22 cellular contexts compared by ENCODE assay signal in the genomic region with DNA sequence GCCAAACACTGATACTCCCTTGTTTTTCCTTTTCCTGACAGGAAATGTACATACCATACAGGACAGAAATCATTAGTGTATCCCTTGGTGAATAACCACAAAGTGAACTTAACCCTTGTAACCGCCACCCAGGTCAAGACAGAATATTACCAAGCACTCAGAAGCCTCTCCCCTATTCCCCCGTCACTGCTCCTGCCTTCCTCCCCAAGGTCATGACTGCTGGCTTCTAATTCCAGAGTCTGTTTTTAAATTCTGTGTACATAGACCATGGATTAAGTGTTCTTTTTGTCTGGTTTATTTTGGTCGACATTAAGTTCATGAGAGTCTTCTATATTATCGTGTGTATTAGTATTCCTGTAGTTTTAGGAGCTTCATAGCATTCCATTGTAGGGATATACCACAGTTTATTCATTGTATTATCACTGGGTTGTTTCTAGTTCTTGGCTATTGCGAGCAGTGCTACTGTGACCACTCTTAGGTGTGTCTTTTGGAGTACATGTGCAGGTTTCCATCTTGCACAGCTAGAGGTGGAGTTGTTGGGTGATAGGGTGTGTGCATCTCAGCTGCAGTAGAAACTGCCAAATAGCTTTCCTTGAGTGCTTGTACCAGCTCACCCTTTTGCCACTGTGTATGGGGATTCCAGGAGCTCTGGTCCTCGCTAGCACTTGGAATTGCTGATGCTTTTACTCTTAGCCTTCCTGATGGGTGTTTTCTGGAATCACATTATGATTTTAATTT. TPM values are rescaled to one million over a fixed set of nuclear protein-coding genes. Genes with fewer than 3 reads are reported as not detected.
DNase-seq lines count a peak whose midpoint lies in the region; ATAC-seq and TF ChIP-seq lines count a peak whose summit lies in the region.
"Had no signal": no experiment of that assay in that cellular context is flagged by ENCODE, and none has a peak within 500 bp of the region (broad histone marks: within the 10 kb centered on the region; RNA-seq: fewer than 3 reads in every experiment).

No MANE protein-coding gene starts in this region.

- POLR2A ChIA-PET in activated CD4-positive, alpha-beta memory T cell treated with anti-CD3 and anti-CD28 coated beads, Interleukin-2, amount 10 ng/mL, durations not matched to agents 7 days and 5 days (lab: Charles Lee): interaction anchor here (0.6 to 0.8 kb wide), 2 partner anchors 25 to 181 kb away, joined by 3 read pairs; no protein-coding TSS in a partner anchor

- WGBS in heart left ventricle, 4 donors: 56 to 62% (median 60%) methylated on average over 6 of the region's 6 CpGs
- 32 to 63% methylated on average over 4 to 6 of the region's 6 CpGs for WGBS in gastroesophageal sphincter (ENCODE audit: low coverage in 1 of 2), 2 donors

- H3K4me1 Mint-ChIP-seq in type B pancreatic cell (ENCODE audit: unreplicated experiment): no peaks in the 10 kb centered on the region
- H3K4me1 Mint-ChIP-seq in activated CD4-positive, alpha-beta memory T cell treated with anti-CD3 and anti-CD28 coated beads, Interleukin-2, amount 10 ng/mL, durations not matched to agents 7 days and 5 days: no peaks in the 10 kb centered on the region

- peak overlapping the region in 8 of 12 donors; percentile 5 to 59 (median 44) for H3K27ac ChIP-seq in heart left ventricle
- peak overlapping the region; percentile 35 to 84 (median 72) for H3K27ac ChIP-seq in gastroesophageal sphincter
- peak overlapping the region; percentile 26 for H3K27ac ChIP-seq in muscle layer of duodenum (ENCODE audit: low read length)
- H3K27ac ChIP-seq in upper lobe of right lung: peak overlapping the region; percentile 26
- H3K27ac ChIP-seq: A549; BLaER1 treated with 17β-estradiol and CSF1 and Interleukin-3, amounts not matched to agents 10 nM and 100 nM had no signal

- H3K4me1 ChIP-seq in heart left ventricle (peaks cover 0 to 50% (median 21%) of the 10 kb centered on the region in 12 donors), gastroesophageal sphincter (peaks cover 3 to 82% (median 44%) of the 10 kb centered on the region in 3 donors), muscle layer of duodenum (ENCODE audit: control insufficient read depth in 1 of 2, insufficient read depth in 2 of 2, low read length in 2 of 2) (peaks cover 4 to 16% of the 10 kb centered on the region in 2 donors), upper lobe of right lung (peaks cover 33% of the 10 kb centered on the region)
- H3K4me1 ChIP-seq: A549 had no signal

- no peak overlapping the region for H3K27ac Mint-ChIP-seq in type B pancreatic cell
- no peak overlapping the region for H3K27ac Mint-ChIP-seq in activated CD4-positive, alpha-beta memory T cell treated with anti-CD3 and anti-CD28 coated beads, Interleukin-2, amount 10 ng/mL, durations not matched to agents 7 days and 5 days
- H3K27ac Mint-ChIP-seq: effector memory CD8-positive, alpha-beta T cell; GM23338 had no signal

- DNase-seq in heart left ventricle (no peak), cardiac septum (ENCODE audit: low spot score) (no peak), upper lobe of right lung (no peak), type B pancreatic cell (ENCODE audit: extremely low spot score, unreplicated experiment) (no peak)
- DNase-seq in activated CD4-positive, alpha-beta memory T cell treated with anti-CD3 and anti-CD28 coated beads, Interleukin-2, amount 10 ng/mL, durations not matched to agents 7 days and 5 days: no peak
- no peak for DNase-seq in effector CD8-positive, alpha-beta T cell (lab: John Stamatoyannopoulos, UW)
- DNase-seq: activated T-cell treated with anti-CD3 and anti-CD28 coated beads for 4 hours; anterior cingulate cortex; effector memory CD8-positive, alpha-beta T cell; retina; RPMI8226; stimulated activated naive CD4-positive, alpha-beta T cell treated with Interleukin-2 at 50 U/mL for 16 hours; uterus had no signal

- no peak overlapping the region for H3K4me3 Mint-ChIP-seq in type B pancreatic cell
- no peak overlapping the region for H3K4me3 Mint-ChIP-seq in activated CD4-positive, alpha-beta memory T cell treated with anti-CD3 and anti-CD28 coated beads, Interleukin-2, amount 10 ng/mL, durations not matched to agents 7 days and 5 days
- H3K4me3 Mint-ChIP-seq: effector memory CD8-positive, alpha-beta T cell; GM23338 had no signal

- ATAC-seq in heart left ventricle (peak; percentile 18 to 44 (median 35)), gastroesophageal sphincter (no peak), upper lobe of right lung (peak; percentile 57)
- ATAC-seq: A549; effector memory CD8-positive, alpha-beta T cell had no signal

- H3K36me3 ChIP-seq in heart left ventricle (peaks cover 0 to 97% (median 83%) of the 10 kb centered on the region in 9 donors), gastroesophageal sphincter (peaks cover 0 to 52% of the 10 kb centered on the region in 2 donors), muscle layer of duodenum (ENCODE audit: control insufficient read depth in 1 of 2, insufficient read depth in 2 of 2, low read length in 2 of 2) (peaks cover 40 to 48% of the 10 kb centered on the region in 2 donors), upper lobe of right lung (peaks cover 62% of the 10 kb centered on the region)
- H3K36me3 ChIP-seq: uterus had no signal

- intact Hi-C loops in heart left ventricle (cut with DNase I): loop anchor here in 1 of 10 donors (10.0 kb wide), 1 partner anchor 762 kb away; no protein-coding TSS in a partner anchor
- intact Hi-C loops in cardiac septum (cut with DNase I): no loop called here
- intact Hi-C loops in upper lobe of right lung (cut with DNase I): no loop called here

- H3K4me3 ChIP-seq in heart left ventricle: no peak overlapping the region
- no peak overlapping the region for H3K4me3 ChIP-seq in gastroesophageal sphincter
- H3K4me3 ChIP-seq in muscle layer of duodenum (ENCODE audit: low read depth in 1 of 2, low read length in 2 of 2): no peak overlapping the region
- no peak overlapping the region for H3K4me3 ChIP-seq in upper lobe of right lung
- H3K4me3 ChIP-seq: A549; BLaER1 treated with 17β-estradiol and CSF1 and Interleukin-3, amounts not matched to agents 10 nM and 100 nM; GM23338; uterus had no signal

- CTCF ChIA-PET in activated CD4-positive, alpha-beta memory T cell treated with anti-CD3 and anti-CD28 coated beads, Interleukin-2, amount 10 ng/mL, durations not matched to agents 7 days and 5 days (lab: Charles Lee): no interaction called here

- H3K9me3 ChIP-seq in heart left ventricle: no peaks in the 10 kb centered on the region
- H3K9me3 ChIP-seq in gastroesophageal sphincter: no peaks in the 10 kb centered on the region
- H3K9me3 ChIP-seq in muscle layer of duodenum (ENCODE audit: control insufficient read depth in 1 of 2, low read length in 2 of 2): no peaks in the 10 kb centered on the region
- no peaks in the 10 kb centered on the region for H3K9me3 ChIP-seq in upper lobe of right lung
- H3K9me3 ChIP-seq: A549; BLaER1 treated with 17β-estradiol and CSF1 and Interleukin-3, amounts not matched to agents 10 nM and 100 nM; uterus had no signal

- H3K36me3 Mint-ChIP-seq in type B pancreatic cell: peaks cover 28% of the 10 kb centered on the region
- peaks cover 29% of the 10 kb centered on the region for H3K36me3 Mint-ChIP-seq in activated CD4-positive, alpha-beta memory T cell treated with anti-CD3 and anti-CD28 coated beads, Interleukin-2, amount 10 ng/mL, durations not matched to agents 7 days and 5 days (ENCODE audit: low read depth)

- no peak for TF ChIP-seq POLR2A in heart left ventricle (IDR thresholded peaks at IDR 0.05)
- TF ChIP-seq POLR2A in gastroesophageal sphincter (IDR thresholded peaks at IDR 0.05): no peak

- no peaks in the 10 kb centered on the region for H3K9me3 Mint-ChIP-seq in type B pancreatic cell
- no peaks in the 10 kb centered on the region for H3K9me3 Mint-ChIP-seq in activated CD4-positive, alpha-beta memory T cell treated with anti-CD3 and anti-CD28 coated beads, Interleukin-2, amount 10 ng/mL, durations not matched to agents 7 days and 5 days
- H3K9me3 Mint-ChIP-seq: effector memory CD8-positive, alpha-beta T cell had no signal

- TF ChIP-seq CTCF in heart left ventricle (IDR thresholded peaks at IDR 0.05) (no peak), gastroesophageal sphincter (IDR thresholded peaks at IDR 0.05) (no peak), upper lobe of right lung (IDR thresholded peaks at IDR 0.05) (no peak), type B pancreatic cell (conservative IDR thresholded peaks at IDR 0.05) (no peak)

- no peaks in the 10 kb centered on the region for H3K27me3 Mint-ChIP-seq in type B pancreatic cell
- no peaks in the 10 kb centered on the region for H3K27me3 Mint-ChIP-seq in activated CD4-positive, alpha-beta memory T cell treated with anti-CD3 and anti-CD28 coated beads, Interleukin-2, amount 10 ng/mL, durations not matched to agents 7 days and 5 days
- H3K27me3 Mint-ChIP-seq: effector memory CD8-positive, alpha-beta T cell had no signal

- TF ChIP-seq EP300 in gastroesophageal sphincter (IDR thresholded peaks at IDR 0.05): no peak

- H3K27me3 ChIP-seq in heart left ventricle (no peaks in the 10 kb centered on the region), gastroesophageal sphincter (no peaks in the 10 kb centered on the region), muscle layer of duodenum (ENCODE audit: low read depth, low read length) (no peaks in the 10 kb centered on the region), upper lobe of right lung (no peaks in the 10 kb centered on the region)
- H3K27me3 ChIP-seq: BLaER1 treated with 17β-estradiol and CSF1 and Interleukin-3, amounts not matched to agents 10 nM and 100 nM; uterus had no signal

RNA-seq across cellular contexts. Expression of a gene that starts 37.9 kb away (rescaled TPM):
- 100 to 1,000 TPM in 1 of 9 donors, 10 to 100 TPM in 8; 16.1 to 122 (median 33.9) TPM for total RNA-seq in heart left ventricle
- polyA plus RNA-seq in heart left ventricle: 10 to 100 TPM; 13.9 to 16.5 TPM
- total RNA-seq in cardiac septum: 35.1 TPM
- 10 to 100 TPM; 31.1 to 48.6 (median 43.0) TPM for total RNA-seq in gastroesophageal sphincter
- 73.6 TPM for total RNA-seq in upper lobe of right lung
- total RNA-seq in type B pancreatic cell (ENCODE audit: low replicate concordance): 48.0 and 54.4 TPM in 2 replicates
- 10 to 100 TPM; 50.7 to 54.9 TPM for total RNA-seq in activated CD4-positive, alpha-beta memory T cell treated with anti-CD3 and anti-CD28 coated beads, Interleukin-2, amount 10 ng/mL, durations not matched to agents 7 days and 5 days

RNA-seq across cellular contexts. Expression of a gene that starts 38.1 kb away (rescaled TPM):
- not detected for total RNA-seq in heart left ventricle
- not detected for polyA plus RNA-seq in heart left ventricle
- total RNA-seq in cardiac septum: not detected
- total RNA-seq in gastroesophageal sphincter: not detected
- not detected for total RNA-seq in upper lobe of right lung
- total RNA-seq in type B pancreatic cell (ENCODE audit: low replicate concordance): not detected in 2 replicates
- not detected for total RNA-seq in activated CD4-positive, alpha-beta memory T cell treated with anti-CD3 and anti-CD28 coated beads, Interleukin-2, amount 10 ng/mL, durations not matched to agents 7 days and 5 days
- total RNA-seq: cerebellum, GM23338, kidney epithelial cell, mononuclear cell, NCI-H460, uterus had no signal
- polyA plus RNA-seq: A549, GM23338 had no signal
